ENCODE assay signal across 25 cellular contexts in the genomic region with DNA sequence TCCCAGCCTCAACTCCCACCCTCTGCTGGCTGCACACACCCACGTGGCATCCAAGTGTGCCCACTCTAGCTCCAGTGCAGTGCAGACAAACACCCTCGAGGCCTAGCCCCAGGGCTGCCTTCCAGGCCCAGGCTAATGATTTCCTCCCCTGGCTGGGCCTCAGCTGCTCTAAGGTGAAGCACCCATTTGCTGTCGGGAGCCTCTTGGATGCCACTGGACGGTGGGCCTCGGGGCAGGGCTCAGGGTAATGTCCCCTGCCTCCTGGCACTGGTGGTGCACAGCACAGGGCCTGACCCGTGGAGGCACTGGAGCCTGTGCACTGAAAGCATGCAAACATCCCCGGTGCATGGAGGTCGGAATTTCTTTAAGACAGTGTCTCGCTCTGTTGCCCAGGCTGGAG.
"Had no signal": no experiment of that assay in that cellular context is flagged by ENCODE, and none has a peak within 500 bp of the region (broad histone marks: within the 10 kb centered on the region; RNA-seq: fewer than 3 reads in every experiment).

No MANE protein-coding gene starts in this region.

- H3K27me3 ChIP-seq: neural progenitor cell, pancreas, sigmoid colon, testis, thyroid gland, transverse colon, upper lobe of left lung had no signal

- H3K4me3 ChIP-seq: left lung, lung, neural progenitor cell, pancreas, prostate gland, sigmoid colon, stomach, testis, thyroid gland, transverse colon, upper lobe of left lung had no signal

- H3K9me3 ChIP-seq: left lung, pancreas, prostate gland, sigmoid colon, stomach, testis, thyroid gland, transverse colon, upper lobe of left lung had no signal

- H3K4me1 ChIP-seq: left lung, neural progenitor cell, pancreas, prostate gland, sigmoid colon, testis, thyroid gland, transverse colon, upper lobe of left lung had no signal

- H3K27ac ChIP-seq: left lung, neural progenitor cell, pancreas, prostate gland, sigmoid colon, stomach, testis, thyroid gland, transverse colon, upper lobe of left lung had no signal

- ATAC-seq: left colon; left lung; natural killer cell; pancreas; right cardiac atrium; stimulated activated naive B cell treated with anti-CD40 and anti-IgM and Interleukin-4, amounts not matched to agents 10 μg/mL and 1 μg/mL and 100 μg/mL, for 72 hours; stimulated activated naive CD8-positive, alpha-beta T cell treated with anti-CD3 and anti-CD28 coated beads, Interleukin-15, Interleukin-2, amounts not matched to agents 100 U/mL and 50 U/mL, for 24 hours had no signal

- DNase-seq: hypothalamus; immature natural killer cell; left colon; left lung; mesendoderm; naive B cell; natural killer cell; nephron progenitor cell; pancreas; retina; right cardiac atrium; sigmoid colon; small intestine; stimulated activated CD4-positive, alpha-beta T cell treated with anti-CD3 and anti-CD28 coated beads, Interleukin-1b, Interleukin-23, amount 100 ng/mL, for 48 hours; stimulated activated CD4-positive, alpha-beta T cell treated with anti-CD3 and anti-CD28 coated beads, Interleukin-2, amount 100 ng/mL, for 48 hours; stimulated activated naive B cell treated with anti-CD40 and anti-IgM and Interleukin-4, amounts not matched to agents 10 μg/mL and 1 μg/mL and 100 μg/mL, for 72 hours; stimulated activated naive CD8-positive, alpha-beta T cell treated with anti-CD3 and anti-CD28 coated beads, Interleukin-15, Interleukin-2, amounts not matched to agents 100 U/mL and 50 U/mL, for 24 hours; stomach; testis; thyroid gland; transverse colon had no signal

- H3K36me3 ChIP-seq: left lung, neural progenitor cell, pancreas, prostate gland, sigmoid colon, stomach, thyroid gland, transverse colon, upper lobe of left lung had no signal
